ENCODE assay signal across 20 cellular contexts in genomic region chr11:121967131-121967689, GRCh38.
"Had no signal": no experiment of that assay in that cellular context is flagged by ENCODE, and none has a peak within 500 bp of the region (broad histone marks: within the 10 kb centered on the region; RNA-seq: fewer than 3 reads in every experiment).

No MANE protein-coding gene starts in this region.

- H3K4me3 Mint-ChIP-seq: activated CD4-positive, alpha-beta memory T cell treated with anti-CD3 and anti-CD28 coated beads for 36 hours; activated CD4-positive, alpha-beta T cell treated with anti-CD3 and anti-CD28 coated beads for 36 hours; activated CD8-positive, alpha-beta memory T cell treated with anti-CD3 and anti-CD28 coated beads, Interleukin-2, amount 10 ng/mL, durations not matched to agents 7 days and 5 days; activated naive CD4-positive, alpha-beta T cell treated with anti-CD3 and anti-CD28 coated beads, Interleukin-2, amount 50 U/mL, for 24 hours; activated T-cell treated with anti-CD3 and anti-CD28 coated beads, Interleukin-2, amount 50 U/mL, for 24 hours; natural killer cell treated with Interleukin-12 subunit alpha and Interleukin-12 subunit beta and Interleukin-15 and Interleukin-18, amount 100 ng/mL, for 72 hours; stimulated activated naive CD8-positive, alpha-beta T cell treated with anti-CD3 and anti-CD28 coated beads, Interleukin-15, amount 100 ng/mL, for 72 hours; T-helper 17 cell had no signal

- H3K4me1 Mint-ChIP-seq: activated CD8-positive, alpha-beta memory T cell treated with anti-CD3 and anti-CD28 coated beads, Interleukin-2, amount 10 ng/mL, durations not matched to agents 7 days and 5 days; stimulated activated naive CD8-positive, alpha-beta T cell treated with anti-CD3 and anti-CD28 coated beads, Interleukin-15, amount 100 ng/mL, for 72 hours; T-helper 17 cell had no signal

- H3K27me3 ChIP-seq: adrenal gland, brain microvascular endothelial cell, gastroesophageal sphincter, left lung, upper lobe of right lung had no signal

- H3K27ac ChIP-seq: adrenal gland, brain microvascular endothelial cell, gastroesophageal sphincter, left lung, psoas muscle, thoracic aorta, upper lobe of right lung, WERI-Rb-1 had no signal

- FAIRE-seq: keratinocyte had no signal

- H3K9me3 Mint-ChIP-seq: activated CD4-positive, alpha-beta memory T cell treated with anti-CD3 and anti-CD28 coated beads for 36 hours; activated naive CD4-positive, alpha-beta T cell treated with anti-CD3 and anti-CD28 coated beads, Interleukin-2, amount 50 U/mL, for 24 hours; activated T-cell treated with anti-CD3 and anti-CD28 coated beads, Interleukin-2, amount 50 U/mL, for 24 hours; natural killer cell treated with Interleukin-12 subunit alpha and Interleukin-12 subunit beta and Interleukin-15 and Interleukin-18, amount 100 ng/mL, for 72 hours; stimulated activated naive CD8-positive, alpha-beta T cell treated with anti-CD3 and anti-CD28 coated beads, Interleukin-15, amount 100 ng/mL, for 72 hours had no signal

- ATAC-seq: activated CD4-positive, alpha-beta T cell treated with anti-CD3 and anti-CD28 coated beads for 36 hours; activated CD8-positive, alpha-beta memory T cell treated with anti-CD3 and anti-CD28 coated beads, Interleukin-2, amount 10 ng/mL, durations not matched to agents 7 days and 5 days; gastroesophageal sphincter; left lung; natural killer cell treated with Interleukin-12 subunit alpha and Interleukin-12 subunit beta and Interleukin-15 and Interleukin-18, amount 100 ng/mL, for 72 hours; psoas muscle; stimulated activated naive CD8-positive, alpha-beta T cell treated with anti-CD3 and anti-CD28 coated beads, Interleukin-15, amount 100 ng/mL, for 72 hours; T-helper 17 cell; upper lobe of right lung had no signal

- H3K27me3 Mint-ChIP-seq: activated CD8-positive, alpha-beta memory T cell treated with anti-CD3 and anti-CD28 coated beads, Interleukin-2, amount 10 ng/mL, durations not matched to agents 7 days and 5 days had no signal

- H3K4me3 ChIP-seq: adrenal gland, gastroesophageal sphincter, left lung, psoas muscle, thoracic aorta, upper lobe of right lung had no signal

- DNase-seq: activated CD4-positive, alpha-beta memory T cell treated with anti-CD3 and anti-CD28 coated beads for 36 hours; activated CD4-positive, alpha-beta T cell treated with anti-CD3 and anti-CD28 coated beads for 36 hours; activated CD8-positive, alpha-beta memory T cell treated with anti-CD3 and anti-CD28 coated beads, Interleukin-2, amount 10 ng/mL, durations not matched to agents 7 days and 5 days; activated T-cell treated with anti-CD3 and anti-CD28 coated beads, Interleukin-2, amount 50 U/mL, for 24 hours; adrenal gland; brain microvascular endothelial cell; erythroblast; left lung; mesenchymal stem cell; psoas muscle; stimulated activated CD4-positive, alpha-beta T cell treated with anti-CD3 and anti-CD28 coated beads, Interleukin-1b, Interleukin-23, amount 100 ng/mL, for 48 hours; stimulated activated naive CD8-positive, alpha-beta T cell treated with anti-CD3 and anti-CD28 coated beads, Interleukin-15, amount 100 ng/mL, for 72 hours; T-helper 17 cell; upper lobe of right lung; WERI-Rb-1 had no signal

- H3K36me3 Mint-ChIP-seq: activated CD4-positive, alpha-beta memory T cell treated with anti-CD3 and anti-CD28 coated beads for 36 hours; activated CD8-positive, alpha-beta memory T cell treated with anti-CD3 and anti-CD28 coated beads, Interleukin-2, amount 10 ng/mL, durations not matched to agents 7 days and 5 days; natural killer cell treated with Interleukin-12 subunit alpha and Interleukin-12 subunit beta and Interleukin-15 and Interleukin-18, amount 100 ng/mL, for 72 hours had no signal

- H3K4me1 ChIP-seq: adrenal gland, left lung, upper lobe of right lung had no signal

- H3K27ac Mint-ChIP-seq: activated CD4-positive, alpha-beta memory T cell treated with anti-CD3 and anti-CD28 coated beads for 36 hours; activated CD4-positive, alpha-beta T cell treated with anti-CD3 and anti-CD28 coated beads for 36 hours; activated CD8-positive, alpha-beta memory T cell treated with anti-CD3 and anti-CD28 coated beads, Interleukin-2, amount 10 ng/mL, durations not matched to agents 7 days and 5 days; activated naive CD4-positive, alpha-beta T cell treated with anti-CD3 and anti-CD28 coated beads, Interleukin-2, amount 50 U/mL, for 24 hours; activated T-cell treated with anti-CD3 and anti-CD28 coated beads, Interleukin-2, amount 50 U/mL, for 24 hours; natural killer cell treated with Interleukin-12 subunit alpha and Interleukin-12 subunit beta and Interleukin-15 and Interleukin-18, amount 100 ng/mL, for 72 hours; stimulated activated naive CD8-positive, alpha-beta T cell treated with anti-CD3 and anti-CD28 coated beads, Interleukin-15, amount 100 ng/mL, for 72 hours; T-helper 17 cell had no signal

- H3K36me3 ChIP-seq: adrenal gland, brain microvascular endothelial cell, gastroesophageal sphincter, left lung, thoracic aorta, upper lobe of right lung, WERI-Rb-1 had no signal
